In the genomic region with DNA sequence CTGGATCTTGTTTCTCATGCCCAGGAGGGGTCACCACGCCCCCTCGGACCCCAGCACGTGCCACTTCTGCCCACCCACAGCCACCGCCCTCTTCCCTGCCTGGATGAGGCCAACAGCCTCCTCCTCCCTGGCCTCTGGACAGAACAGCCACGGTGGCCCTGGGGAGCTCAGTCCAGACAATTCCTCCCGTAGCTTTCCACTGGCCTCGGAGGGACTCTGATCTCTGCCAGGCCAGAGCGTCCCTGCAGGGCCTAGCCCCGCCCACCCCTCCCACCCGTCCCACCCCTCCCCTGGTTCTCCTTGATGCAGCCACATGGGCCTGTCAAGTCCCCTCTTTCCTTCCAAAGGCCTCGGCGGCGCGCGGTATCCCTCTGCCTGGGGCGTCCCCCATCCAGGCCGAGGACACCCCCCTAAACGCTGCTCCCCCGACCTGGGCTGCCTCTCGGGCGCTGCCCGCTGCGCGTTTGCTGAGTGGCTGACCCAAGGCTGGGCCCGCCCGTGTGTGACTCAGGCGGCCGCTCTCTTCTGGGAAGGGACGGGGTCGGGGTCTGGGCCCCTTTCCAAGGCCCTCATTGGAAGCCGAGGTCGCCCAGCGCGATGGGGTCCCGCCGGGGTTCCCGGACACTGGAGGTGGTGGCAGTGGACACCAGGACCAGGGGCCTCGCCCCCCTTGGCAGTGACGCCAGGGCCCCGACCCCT, we compare ENCODE assay signal across 1 cellular context.
A peak's percentile ranks its signal among the peaks of the same experiment; 100 is the strongest.
TF ChIP-seq lines count a peak whose summit lies in the region.

No MANE protein-coding gene starts in this region.

TF ChIP-seq in K562, 482 proteins besides CTCF, POLR2A, EP300 and RAD21 (continued from another document and continues in another):
- TF ChIP-seq HDAC3 (IDR thresholded peaks at IDR 0.05; ENCODE audit: borderline replicate concordance, partially characterized antibody) (no peak), PTRF (tag; IDR thresholded peaks at IDR 0.05) (no peak), MTF1 (CRISPR knock-in tag; IDR thresholded peaks at IDR 0.05; ENCODE audit: borderline replicate concordance) (no peak), ELF1 (tag; IDR thresholded peaks at IDR 0.05) (no peak), RBM14 (IDR thresholded peaks at IDR 0.05; ENCODE audit: borderline replicate concordance, insufficient read depth, low read depth, low read length) (no peak), EP400 (IDR thresholded peaks at IDR 0.05) (no peak), ZNF239 (CRISPR knock-in tag; IDR thresholded peaks at IDR 0.05) (no peak), ZNF174 (CRISPR knock-in tag; IDR thresholded peaks at IDR 0.05) (no peak), ESRRA (IDR thresholded peaks at IDR 0.05; ENCODE audit: borderline replicate concordance, low read depth) (no peak), HMG20B (CRISPR knock-in tag; IDR thresholded peaks at IDR 0.05) (0 out of 2 replicates have a peak, but pooled peaks have one; percentile 4), PHTF2 (CRISPR knock-in tag; IDR thresholded peaks at IDR 0.05) (no peak), POLR2H (tag; IDR thresholded peaks at IDR 0.05; ENCODE audit: low read depth) (no peak), ZNF830 (CRISPR knock-in tag; IDR thresholded peaks at IDR 0.05) (peak; percentile 77; the same call in 1 of the 2 replicates), GATAD2B (IDR thresholded peaks at IDR 0.05; ENCODE audit: borderline replicate concordance) (no peak), PYGO2 (tag; IDR thresholded peaks at IDR 0.05) (no peak), RBM34 (IDR thresholded peaks at IDR 0.05; ENCODE audit: borderline replicate concordance, insufficient read depth, low read length) (no peak), HNRNPL (IDR thresholded peaks at IDR 0.05; ENCODE audit: low read depth, low read length) (peak; percentile 33; the same call in 1 of the 2 replicates), DACH1 (IDR thresholded peaks at IDR 0.05; ENCODE audit: partially characterized antibody) (peak; percentile 10), NR2C2 (CRISPR knock-in tag; IDR thresholded peaks at IDR 0.05) (no peak), NR2C2 (tag; IDR thresholded peaks at IDR 0.05) (no peak), EGR1 (conservative IDR thresholded peaks at IDR 0.05) (peak; percentile 36; the same call in 1 of the 2 replicates), NELFE (IDR thresholded peaks at IDR 0.05; ENCODE audit: insufficient read depth, insufficient read length) (no peak), KDM1A (IDR thresholded peaks at IDR 0.05) (peak in 1 of 2 experiments; percentile 54; a peak in 1 of 4 replicates), STAT5B (CRISPR knock-in tag; IDR thresholded peaks at IDR 0.05) (no peak), MXI1 (IDR thresholded peaks at IDR 0.05; ENCODE audit: low read depth, low read length) (0 out of 2 replicates have a peak, but pooled peaks have one; percentile 13), CBFA2T3 (IDR thresholded peaks at IDR 0.05) (no peak), ETS2 (tag; IDR thresholded peaks at IDR 0.05; ENCODE audit: borderline replicate concordance, poor library complexity, severe bottlenecking) (no peak), NR4A1 (CRISPR knock-in tag; IDR thresholded peaks at IDR 0.05) (no peak), NR4A1 (tag; IDR thresholded peaks at IDR 0.05) (peak; percentile 56), C11orf30 (IDR thresholded peaks at IDR 0.05; ENCODE audit: low read depth) (no peak), ZNF780A (CRISPR knock-in tag; IDR thresholded peaks at IDR 0.05) (no peak), FOXA3 (CRISPR knock-in tag; conservative IDR thresholded peaks at IDR 0.05 in 1 of 2, IDR thresholded peaks at IDR 0.05 in 1 of 2) (no peak), RBBP5 (IDR thresholded peaks at IDR 0.05; ENCODE audit: borderline replicate concordance, insufficient read depth, low read length, poor library complexity, severe bottlenecking) (peak; percentile 16), ILF3 (IDR thresholded peaks at IDR 0.05; ENCODE audit: borderline replicate concordance) (no peak), SIRT6 (IDR thresholded peaks at IDR 0.05; ENCODE audit: low read depth, low read length) (no peak), CEBPB (tag; IDR thresholded peaks at IDR 0.05) (no peak)
- TF ChIP-seq, protein P1, sequence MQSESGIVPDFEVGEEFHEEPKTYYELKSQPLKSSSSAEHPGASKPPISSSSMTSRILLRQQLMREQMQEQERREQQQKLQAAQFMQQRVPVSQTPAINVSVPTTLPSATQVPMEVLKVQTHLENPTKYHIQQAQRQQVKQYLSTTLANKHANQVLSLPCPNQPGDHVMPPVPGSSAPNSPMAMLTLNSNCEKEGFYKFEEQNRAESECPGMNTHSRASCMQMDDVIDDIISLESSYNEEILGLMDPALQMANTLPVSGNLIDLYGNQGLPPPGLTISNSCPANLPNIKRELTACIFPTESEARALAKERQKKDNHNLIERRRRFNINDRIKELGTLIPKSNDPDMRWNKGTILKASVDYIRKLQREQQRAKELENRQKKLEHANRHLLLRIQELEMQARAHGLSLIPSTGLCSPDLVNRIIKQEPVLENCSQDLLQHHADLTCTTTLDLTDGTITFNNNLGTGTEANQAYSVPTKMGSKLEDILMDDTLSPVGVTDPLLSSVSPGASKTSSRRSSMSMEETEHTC (IDR thresholded peaks at IDR 0.05) = no peak
- TF ChIP-seq, protein P2, sequence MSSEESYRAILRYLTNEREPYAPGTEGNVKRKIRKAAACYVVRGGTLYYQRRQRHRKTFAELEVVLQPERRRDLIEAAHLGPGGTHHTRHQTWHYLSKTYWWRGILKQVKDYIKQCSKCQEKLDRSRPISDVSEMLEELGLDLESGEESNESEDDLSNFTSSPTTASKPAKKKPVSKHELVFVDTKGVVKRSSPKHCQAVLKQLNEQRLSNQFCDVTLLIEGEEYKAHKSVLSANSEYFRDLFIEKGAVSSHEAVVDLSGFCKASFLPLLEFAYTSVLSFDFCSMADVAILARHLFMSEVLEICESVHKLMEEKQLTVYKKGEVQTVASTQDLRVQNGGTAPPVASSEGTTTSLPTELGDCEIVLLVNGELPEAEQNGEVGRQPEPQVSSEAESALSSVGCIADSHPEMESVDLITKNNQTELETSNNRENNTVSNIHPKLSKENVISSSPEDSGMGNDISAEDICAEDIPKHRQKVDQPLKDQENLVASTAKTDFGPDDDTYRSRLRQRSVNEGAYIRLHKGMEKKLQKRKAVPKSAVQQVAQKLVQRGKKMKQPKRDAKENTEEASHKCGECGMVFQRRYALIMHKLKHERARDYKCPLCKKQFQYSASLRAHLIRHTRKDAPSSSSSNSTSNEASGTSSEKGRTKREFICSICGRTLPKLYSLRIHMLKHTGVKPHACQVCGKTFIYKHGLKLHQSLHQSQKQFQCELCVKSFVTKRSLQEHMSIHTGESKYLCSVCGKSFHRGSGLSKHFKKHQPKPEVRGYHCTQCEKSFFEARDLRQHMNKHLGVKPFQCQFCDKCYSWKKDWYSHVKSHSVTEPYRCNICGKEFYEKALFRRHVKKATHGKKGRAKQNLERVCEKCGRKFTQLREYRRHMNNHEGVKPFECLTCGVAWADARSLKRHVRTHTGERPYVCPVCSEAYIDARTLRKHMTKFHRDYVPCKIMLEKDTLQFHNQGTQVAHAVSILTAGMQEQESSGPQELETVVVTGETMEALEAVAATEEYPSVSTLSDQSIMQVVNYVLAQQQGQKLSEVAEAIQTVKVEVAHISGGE (CRISPR knock-in tag; IDR thresholded peaks at IDR 0.05) = no peak
- TF ChIP-seq, protein P3, sequence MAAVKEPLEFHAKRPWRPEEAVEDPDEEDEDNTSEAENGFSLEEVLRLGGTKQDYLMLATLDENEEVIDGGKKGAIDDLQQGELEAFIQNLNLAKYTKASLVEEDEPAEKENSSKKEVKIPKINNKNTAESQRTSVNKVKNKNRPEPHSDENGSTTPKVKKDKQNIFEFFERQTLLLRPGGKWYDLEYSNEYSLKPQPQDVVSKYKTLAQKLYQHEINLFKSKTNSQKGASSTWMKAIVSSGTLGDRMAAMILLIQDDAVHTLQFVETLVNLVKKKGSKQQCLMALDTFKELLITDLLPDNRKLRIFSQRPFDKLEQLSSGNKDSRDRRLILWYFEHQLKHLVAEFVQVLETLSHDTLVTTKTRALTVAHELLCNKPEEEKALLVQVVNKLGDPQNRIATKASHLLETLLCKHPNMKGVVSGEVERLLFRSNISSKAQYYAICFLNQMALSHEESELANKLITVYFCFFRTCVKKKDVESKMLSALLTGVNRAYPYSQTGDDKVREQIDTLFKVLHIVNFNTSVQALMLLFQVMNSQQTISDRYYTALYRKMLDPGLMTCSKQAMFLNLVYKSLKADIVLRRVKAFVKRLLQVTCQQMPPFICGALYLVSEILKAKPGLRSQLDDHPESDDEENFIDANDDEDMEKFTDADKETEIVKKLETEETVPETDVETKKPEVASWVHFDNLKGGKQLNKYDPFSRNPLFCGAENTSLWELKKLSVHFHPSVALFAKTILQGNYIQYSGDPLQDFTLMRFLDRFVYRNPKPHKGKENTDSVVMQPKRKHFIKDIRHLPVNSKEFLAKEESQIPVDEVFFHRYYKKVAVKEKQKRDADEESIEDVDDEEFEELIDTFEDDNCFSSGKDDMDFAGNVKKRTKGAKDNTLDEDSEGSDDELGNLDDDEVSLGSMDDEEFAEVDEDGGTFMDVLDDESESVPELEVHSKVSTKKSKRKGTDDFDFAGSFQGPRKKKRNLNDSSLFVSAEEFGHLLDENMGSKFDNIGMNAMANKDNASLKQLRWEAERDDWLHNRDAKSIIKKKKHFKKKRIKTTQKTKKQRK (IDR thresholded peaks at IDR 0.05; ENCODE audit: borderline replicate concordance, low read depth, low read length) = no peak
- TF ChIP-seq, protein P4, sequence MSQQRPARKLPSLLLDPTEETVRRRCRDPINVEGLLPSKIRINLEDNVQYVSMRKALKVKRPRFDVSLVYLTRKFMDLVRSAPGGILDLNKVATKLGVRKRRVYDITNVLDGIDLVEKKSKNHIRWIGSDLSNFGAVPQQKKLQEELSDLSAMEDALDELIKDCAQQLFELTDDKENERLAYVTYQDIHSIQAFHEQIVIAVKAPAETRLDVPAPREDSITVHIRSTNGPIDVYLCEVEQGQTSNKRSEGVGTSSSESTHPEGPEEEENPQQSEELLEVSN (IDR thresholded peaks at IDR 0.05; ENCODE audit: borderline replicate concordance in 1 of 2, extremely low read depth in 1 of 2, insufficient read depth in 1 of 2, insufficient read length in 1 of 2, low read depth in 1 of 2, low read length in 1 of 2, poor library complexity in 1 of 2, severe bottlenecking in 1 of 2) = peak in 1 of 2 experiments; percentile 22
- TF ChIP-seq, protein P5, sequence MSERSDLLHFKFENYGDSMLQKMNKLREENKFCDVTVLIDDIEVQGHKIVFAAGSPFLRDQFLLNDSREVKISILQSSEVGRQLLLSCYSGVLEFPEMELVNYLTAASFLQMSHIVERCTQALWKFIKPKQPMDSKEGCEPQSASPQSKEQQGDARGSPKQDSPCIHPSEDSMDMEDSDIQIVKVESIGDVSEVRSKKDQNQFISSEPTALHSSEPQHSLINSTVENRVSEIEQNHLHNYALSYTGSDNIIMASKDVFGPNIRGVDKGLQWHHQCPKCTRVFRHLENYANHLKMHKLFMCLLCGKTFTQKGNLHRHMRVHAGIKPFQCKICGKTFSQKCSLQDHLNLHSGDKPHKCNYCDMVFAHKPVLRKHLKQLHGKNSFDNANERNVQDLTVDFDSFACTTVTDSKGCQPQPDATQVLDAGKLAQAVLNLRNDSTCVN (CRISPR knock-in tag; IDR thresholded peaks at IDR 0.05) = no peak
- TF ChIP-seq, protein P6, sequence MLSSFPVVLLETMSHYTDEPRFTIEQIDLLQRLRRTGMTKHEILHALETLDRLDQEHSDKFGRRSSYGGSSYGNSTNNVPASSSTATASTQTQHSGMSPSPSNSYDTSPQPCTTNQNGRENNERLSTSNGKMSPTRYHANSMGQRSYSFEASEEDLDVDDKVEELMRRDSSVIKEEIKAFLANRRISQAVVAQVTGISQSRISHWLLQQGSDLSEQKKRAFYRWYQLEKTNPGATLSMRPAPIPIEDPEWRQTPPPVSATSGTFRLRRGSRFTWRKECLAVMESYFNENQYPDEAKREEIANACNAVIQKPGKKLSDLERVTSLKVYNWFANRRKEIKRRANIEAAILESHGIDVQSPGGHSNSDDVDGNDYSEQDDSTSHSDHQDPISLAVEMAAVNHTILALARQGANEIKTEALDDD (IDR thresholded peaks at IDR 0.05) = no peak
- TF ChIP-seq, protein P7, sequence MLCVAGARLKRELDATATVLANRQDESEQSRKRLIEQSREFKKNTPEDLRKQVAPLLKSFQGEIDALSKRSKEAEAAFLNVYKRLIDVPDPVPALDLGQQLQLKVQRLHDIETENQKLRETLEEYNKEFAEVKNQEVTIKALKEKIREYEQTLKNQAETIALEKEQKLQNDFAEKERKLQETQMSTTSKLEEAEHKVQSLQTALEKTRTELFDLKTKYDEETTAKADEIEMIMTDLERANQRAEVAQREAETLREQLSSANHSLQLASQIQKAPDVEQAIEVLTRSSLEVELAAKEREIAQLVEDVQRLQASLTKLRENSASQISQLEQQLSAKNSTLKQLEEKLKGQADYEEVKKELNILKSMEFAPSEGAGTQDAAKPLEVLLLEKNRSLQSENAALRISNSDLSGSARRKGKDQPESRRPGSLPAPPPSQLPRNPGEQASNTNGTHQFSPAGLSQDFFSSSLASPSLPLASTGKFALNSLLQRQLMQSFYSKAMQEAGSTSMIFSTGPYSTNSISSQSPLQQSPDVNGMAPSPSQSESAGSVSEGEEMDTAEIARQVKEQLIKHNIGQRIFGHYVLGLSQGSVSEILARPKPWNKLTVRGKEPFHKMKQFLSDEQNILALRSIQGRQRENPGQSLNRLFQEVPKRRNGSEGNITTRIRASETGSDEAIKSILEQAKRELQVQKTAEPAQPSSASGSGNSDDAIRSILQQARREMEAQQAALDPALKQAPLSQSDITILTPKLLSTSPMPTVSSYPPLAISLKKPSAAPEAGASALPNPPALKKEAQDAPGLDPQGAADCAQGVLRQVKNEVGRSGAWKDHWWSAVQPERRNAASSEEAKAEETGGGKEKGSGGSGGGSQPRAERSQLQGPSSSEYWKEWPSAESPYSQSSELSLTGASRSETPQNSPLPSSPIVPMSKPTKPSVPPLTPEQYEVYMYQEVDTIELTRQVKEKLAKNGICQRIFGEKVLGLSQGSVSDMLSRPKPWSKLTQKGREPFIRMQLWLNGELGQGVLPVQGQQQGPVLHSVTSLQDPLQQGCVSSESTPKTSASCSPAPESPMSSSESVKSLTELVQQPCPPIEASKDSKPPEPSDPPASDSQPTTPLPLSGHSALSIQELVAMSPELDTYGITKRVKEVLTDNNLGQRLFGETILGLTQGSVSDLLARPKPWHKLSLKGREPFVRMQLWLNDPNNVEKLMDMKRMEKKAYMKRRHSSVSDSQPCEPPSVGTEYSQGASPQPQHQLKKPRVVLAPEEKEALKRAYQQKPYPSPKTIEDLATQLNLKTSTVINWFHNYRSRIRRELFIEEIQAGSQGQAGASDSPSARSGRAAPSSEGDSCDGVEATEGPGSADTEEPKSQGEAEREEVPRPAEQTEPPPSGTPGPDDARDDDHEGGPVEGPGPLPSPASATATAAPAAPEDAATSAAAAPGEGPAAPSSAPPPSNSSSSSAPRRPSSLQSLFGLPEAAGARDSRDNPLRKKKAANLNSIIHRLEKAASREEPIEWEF (CRISPR knock-in tag; IDR thresholded peaks at IDR 0.05) = no peak
- TF ChIP-seq, protein P8, sequence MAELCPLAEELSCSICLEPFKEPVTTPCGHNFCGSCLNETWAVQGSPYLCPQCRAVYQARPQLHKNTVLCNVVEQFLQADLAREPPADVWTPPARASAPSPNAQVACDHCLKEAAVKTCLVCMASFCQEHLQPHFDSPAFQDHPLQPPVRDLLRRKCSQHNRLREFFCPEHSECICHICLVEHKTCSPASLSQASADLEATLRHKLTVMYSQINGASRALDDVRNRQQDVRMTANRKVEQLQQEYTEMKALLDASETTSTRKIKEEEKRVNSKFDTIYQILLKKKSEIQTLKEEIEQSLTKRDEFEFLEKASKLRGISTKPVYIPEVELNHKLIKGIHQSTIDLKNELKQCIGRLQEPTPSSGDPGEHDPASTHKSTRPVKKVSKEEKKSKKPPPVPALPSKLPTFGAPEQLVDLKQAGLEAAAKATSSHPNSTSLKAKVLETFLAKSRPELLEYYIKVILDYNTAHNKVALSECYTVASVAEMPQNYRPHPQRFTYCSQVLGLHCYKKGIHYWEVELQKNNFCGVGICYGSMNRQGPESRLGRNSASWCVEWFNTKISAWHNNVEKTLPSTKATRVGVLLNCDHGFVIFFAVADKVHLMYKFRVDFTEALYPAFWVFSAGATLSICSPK (IDR thresholded peaks at IDR 0.05; ENCODE audit: borderline replicate concordance) = no peak
